In genomic region chr1:153547560-153548551, GRCh38 we compare ENCODE assay signal across 12 cellular contexts. TPM values are rescaled to one million over a fixed set of nuclear protein-coding genes. Genes with fewer than 3 reads are reported as not detected.
A peak's percentile ranks its signal among the peaks of the same experiment; 100 is the strongest.
DNase-seq lines count a peak whose midpoint lies in the region; ATAC-seq, FAIRE-seq and TF ChIP-seq lines count a peak whose summit lies in the region.
"Had no signal": no experiment of that assay in that cellular context is flagged by ENCODE, and none has a peak within 500 bp of the region (broad histone marks: within the 10 kb centered on the region; RNA-seq: fewer than 3 reads in every experiment).

No MANE protein-coding gene starts in this region.

- H3K36me3 ChIP-seq in SJCRH30: no peaks in the 10 kb centered on the region

- H3K27me3 Mint-ChIP-seq in MCF 10A (ENCODE audit: insufficient read depth, unreplicated experiment): no peaks in the 10 kb centered on the region
- H3K27me3 Mint-ChIP-seq in nephron (ENCODE audit: low read depth): peaks cover 7% of the 10 kb centered on the region

- H3K36me3 Mint-ChIP-seq in MCF 10A (ENCODE audit: insufficient read depth, unreplicated experiment) (peaks cover 22% of the 10 kb centered on the region), nephron (ENCODE audit: low read depth) (no peaks in the 10 kb centered on the region)

- ATAC-seq in left ventricle myocardium superior (no peak), right cardiac atrium (no peak)
- ATAC-seq: left lobe of liver had no signal

- H3K27ac ChIP-seq in right cardiac atrium (ENCODE audit: low read length) (no peak overlapping the region), SJCRH30 (no peak overlapping the region)
- H3K27ac ChIP-seq: parathyroid adenoma had no signal

- peak; percentile 20 for DNase-seq in left ventricle myocardium superior
- no peak for DNase-seq in right cardiac atrium
- DNase-seq in MCF 10A (ENCODE audit: unreplicated experiment): no peak
- DNase-seq in Kasumi-1 (lab: John Stamatoyannopoulos, UW): no peak
- DNase-seq in urothelium cell line (ENCODE audit: low spot score): no peak
- no peak for DNase-seq in SJCRH30
- no peak for DNase-seq in GM13977 (ENCODE audit: low spot score)
- DNase-seq: activated gamma-delta T cell treated with Interleukin-2 at 50 U/mL for 16 hours, foreskin melanocyte had no signal

- H3K27ac Mint-ChIP-seq in MCF 10A (ENCODE audit: low read depth, unreplicated experiment) (peak overlapping the region; percentile 50), nephron (peak overlapping the region; percentile 65 to 99 (median 98))

- POLR2A ChIA-PET in MCF 10A (lab: Yijun Ruan, JAX): interaction anchor here (1.0 to 36.1 kb wide), 6 partner anchors 7 to 67 kb away, joined by 3 to 2106 read pairs (median 30); partner anchors contain the start of genes S100A2, S100A3, S100A4 and S100A5

- in situ Hi-C loops in GM13977 (cut with MboI; ENCODE audit: low pct_unique_long_range_greater_than_20kb, low sequenced_read_pairs, unreplicated experiment): no loop called here

- CTCF ChIA-PET in MCF 10A (lab: Yijun Ruan, JAX): interaction anchor here (0.5 to 13.1 kb wide), 8 partner anchors 12 to 39 kb away, joined by 3 to 146 read pairs (median 4); partner anchors contain the start of gene S100A6

- no TSS peak for BruUV-seq in MCF 10A (replicated peaks; lab: Mats Ljungman, UMichigan)

- peaks cover 20% of the 10 kb centered on the region for H3K4me1 ChIP-seq in right cardiac atrium (ENCODE audit: control insufficient read depth, insufficient read depth, low read length)
- H3K4me1 ChIP-seq in SJCRH30: peaks cover 14% of the 10 kb centered on the region
- H3K4me1 ChIP-seq: parathyroid adenoma had no signal

- no peak for FAIRE-seq in urothelium cell line (lab: Jason Lieb, UNC)

- intact Hi-C loops in left ventricle myocardium superior (cut with micrococcal nuclease) (no loop called here), right cardiac atrium (cut with DNase I) (no loop called here), MCF 10A (cut with micrococcal nuclease) (loop anchor here (2.0 kb wide), 1 partner anchor 17 kb away; the partner anchor contains the start of gene S100A2)

- H3K27me3 ChIP-seq in right cardiac atrium (ENCODE audit: control insufficient read depth, insufficient read depth) (no peaks in the 10 kb centered on the region), SJCRH30 (no peaks in the 10 kb centered on the region)

- H3K4me3 ChIP-seq in right cardiac atrium (ENCODE audit: low read length): no peak overlapping the region
- no peak overlapping the region for H3K4me3 ChIP-seq in SJCRH30

- H3K9me3 ChIP-seq in right cardiac atrium (ENCODE audit: control insufficient read depth, low read length) (no peaks in the 10 kb centered on the region), SJCRH30 (replicated peaks) (no peaks in the 10 kb centered on the region)

- H3K9me3 Mint-ChIP-seq in MCF 10A (ENCODE audit: unreplicated experiment) (no peaks in the 10 kb centered on the region), nephron (no peaks in the 10 kb centered on the region)

- TF ChIP-seq CTCF in MCF 10A (IDR thresholded peaks at IDR 0.05; ENCODE audit: unreplicated experiment): no peak
- TF ChIP-seq CTCF in nephron (IDR thresholded peaks at IDR 0.05; ENCODE audit: unreplicated experiment in 3 of 3): no peak
- no peak for TF ChIP-seq CTCF in GM13977 (IDR thresholded peaks at IDR 0.05; ENCODE audit: extremely low read depth, insufficient read depth, missing control alignments)

- H3K4me1 Mint-ChIP-seq in MCF 10A (ENCODE audit: insufficient read depth, unreplicated experiment) (peaks cover 67% of the 10 kb centered on the region), nephron (peaks cover 68% of the 10 kb centered on the region)

- 88% methylated on average over 19 of the region's 19 CpGs for WGBS in right cardiac atrium

- no peak overlapping the region for H3K4me3 Mint-ChIP-seq in MCF 10A (ENCODE audit: unreplicated experiment)
- no peak overlapping the region for H3K4me3 Mint-ChIP-seq in nephron

RNA-seq across cellular contexts. Expression of gene S100A3, which starts 1.2 kb away (rescaled TPM):
- total RNA-seq in left ventricle myocardium superior (0.79 TPM), right cardiac atrium (1 to 10 TPM in 2 of 4 donors, under 1 TPM in 2; 0.54 to 2.0 (median 1.1) TPM), MCF 10A (2022) (85.7 and 90.0 TPM in 2 replicates)
- 1.6 TPM for polyA plus RNA-seq in right cardiac atrium
- 0.38 and 1.0 TPM in 2 replicates for total RNA-seq in SJCRH30 (2014; rRNA removed; shearing (Covaris generic))
- total RNA-seq: left lobe of liver had no signal

RNA-seq across cellular contexts. Expression of gene S100A4, which starts 2.2 kb away (rescaled TPM):
- total RNA-seq in left ventricle myocardium superior (114 TPM), right cardiac atrium (100 to 1,000 TPM in 3 of 4 donors, 10 to 100 TPM in 1; 95.9 to 243 (median 148) TPM), MCF 10A (2022) (27.2 and 60.7 TPM in 2 replicates)
- polyA plus RNA-seq in right cardiac atrium: 329 TPM
- total RNA-seq in SJCRH30 (2014; rRNA removed; shearing (Covaris generic)): 1.0 and 2.1 TPM in 2 replicates

RNA-seq across cellular contexts. Expression of gene S100A5, which starts 7.1 kb away (rescaled TPM):
- not detected for total RNA-seq in left ventricle myocardium superior
- total RNA-seq in right cardiac atrium: not detected
- not detected for polyA plus RNA-seq in right cardiac atrium
- not detected in 2 replicates for total RNA-seq in MCF 10A (2022)
- total RNA-seq in SJCRH30 (2014; rRNA removed; shearing (Covaris generic)): not detected in 2 replicates
- total RNA-seq: left lobe of liver had no signal

RNA-seq across cellular contexts. Expression of gene S100A6, which starts 12.1 kb away (rescaled TPM):
- total RNA-seq in left ventricle myocardium superior (201 TPM), right cardiac atrium (100 to 1,000 TPM; 334 to 461 (median 411) TPM), MCF 10A (2022) (2,571 and 2,904 TPM in 2 replicates)
- 819 TPM for polyA plus RNA-seq in right cardiac atrium
- 38.8 and 48.3 TPM in 2 replicates for total RNA-seq in SJCRH30 (2014; rRNA removed; shearing (Covaris generic))

RNA-seq across cellular contexts. Expression of gene S100A2, which starts 17.8 kb away (rescaled TPM):
- 1.9 TPM for total RNA-seq in left ventricle myocardium superior
- total RNA-seq in right cardiac atrium: 1 to 10 TPM in 1 of 4 donors, under 1 TPM in 3; 0.92 to 1.2 (median 0.97) TPM
- 3.7 TPM for polyA plus RNA-seq in right cardiac atrium
- total RNA-seq in MCF 10A (2022): 5,064 and 5,163 TPM in 2 replicates
- total RNA-seq in SJCRH30 (2014; rRNA removed; shearing (Covaris generic)): 3.2 and 5.5 TPM in 2 replicates

Comparison
In these comparisons a context has a peak if more than half of its experiments do, and no peak if none do; other contexts are left out.
1. RNA of gene S100A3, which starts 1.2 kb away (total RNA-seq): 85.7 to 90.0 TPM in MCF 10A; 0.54 to 2.0 TPM in right cardiac atrium, 0.38 to 1.0 TPM in SJCRH30 and 0.79 TPM in left ventricle myocardium superior (single experiment); every median in the first group is over 10 times any median in the second.